ENCODE assay signal across 9 cellular contexts in the genomic region with DNA sequence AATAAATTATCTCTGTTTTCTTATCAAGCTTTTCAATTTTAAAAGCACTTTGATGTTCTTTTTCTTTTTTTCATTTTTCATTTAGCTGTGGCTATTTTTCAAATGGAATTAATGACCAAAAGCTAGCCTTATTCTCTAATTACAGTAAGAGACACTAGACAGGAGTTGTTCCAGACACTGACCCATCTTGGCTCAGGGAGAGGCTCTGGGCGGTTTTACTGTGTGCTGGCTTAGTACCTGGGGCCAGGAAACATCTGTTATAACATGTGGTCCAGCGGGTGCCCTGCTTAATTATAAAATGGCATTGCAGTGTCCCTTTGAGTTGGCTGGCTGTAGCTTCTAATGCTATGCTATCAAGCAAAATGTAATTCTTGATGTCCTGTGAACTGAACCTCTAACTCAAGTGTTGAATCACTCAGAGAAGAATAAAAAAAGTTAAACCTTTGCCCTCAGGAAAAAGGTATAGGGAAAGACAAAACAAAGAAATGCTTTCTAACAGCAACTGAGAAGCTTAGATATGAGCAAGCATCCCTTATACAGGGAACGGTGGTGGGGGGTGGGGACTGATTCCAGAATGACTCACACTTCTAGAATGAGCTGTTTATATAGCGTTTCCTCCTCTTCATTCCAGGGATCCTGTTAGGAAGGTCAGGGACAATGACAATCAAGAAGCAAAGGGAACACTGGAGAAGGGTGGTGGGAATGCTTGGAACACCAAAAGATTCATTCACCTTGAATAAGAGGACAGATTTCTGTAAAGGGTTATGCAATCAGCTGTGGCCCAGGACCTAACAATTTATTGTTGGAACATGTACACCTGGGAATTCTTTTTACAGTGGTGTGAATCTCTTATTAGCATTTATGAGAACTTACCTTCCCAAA. TPM values are rescaled to one million over a fixed set of nuclear protein-coding genes. Genes with fewer than 3 reads are reported as not detected.
DNase-seq lines count a peak whose midpoint lies in the region; ATAC-seq, FAIRE-seq and TF ChIP-seq lines count a peak whose summit lies in the region.
"Had no signal": no experiment of that assay in that cellular context is flagged by ENCODE, and none has a peak within 500 bp of the region (broad histone marks: within the 10 kb centered on the region; RNA-seq: fewer than 3 reads in every experiment).

No MANE protein-coding gene starts in this region.

- H3K9me3 ChIP-seq in SK-N-SH, result no peaks in the 10 kb centered on the region

- H4K20me1 ChIP-seq in SK-N-SH (ENCODE audit: insufficient read depth), result no peaks in the 10 kb centered on the region

- no peaks in the 10 kb centered on the region for H3K9me2 ChIP-seq in SK-N-SH

- H3K36me3 ChIP-seq in SK-N-SH (replicated peaks in 1 of 2; ENCODE audit: control insufficient read depth in 1 of 2, insufficient read depth in 2 of 2, low read length in 1 of 2) (no peaks in the 10 kb centered on the region), rectal smooth muscle tissue (ENCODE audit: control insufficient read depth, insufficient read depth, low read length) (no peaks in the 10 kb centered on the region)

- peak overlapping the region in 1 of 2 experiments; percentile 21; a peak in 2 of 4 replicates for H3K4me3 ChIP-seq in SK-N-SH (ENCODE audit: low read depth in 2 of 2, low read length in 1 of 2)
- no peak overlapping the region for H3K4me3 ChIP-seq in rectal smooth muscle tissue (ENCODE audit: low read length)

- 0% methylated on average over 4 of the region's 4 CpGs for WGBS in SK-N-SH (ENCODE audit: low lambda C conversion rate)

- H3K4me1 ChIP-seq in SK-N-SH (ENCODE audit: control insufficient read depth in 1 of 2, insufficient read depth in 2 of 2, low read depth in 1 of 2, low read length in 1 of 2) (peaks cover 14 to 16% of the 10 kb centered on the region in 2 experiments; a peak in 3 of 4 replicates), rectal smooth muscle tissue (ENCODE audit: control insufficient read depth, insufficient read depth, low read length) (peaks cover 15% of the 10 kb centered on the region)

- H3K79me2 ChIP-seq in SK-N-SH (ENCODE audit: insufficient read depth), result no peaks in the 10 kb centered on the region

- POLR2A ChIA-PET in SK-N-SH (lab: Yijun Ruan, JAX), result interaction anchor here (1.1 kb wide), 1 partner anchor 19 kb away, joined by 3 read pairs; no protein-coding TSS in a partner anchor
- POLR2A ChIA-PET in activated CD4-positive, alpha-beta T cell treated with anti-CD3 and anti-CD28 coated beads, Interleukin-2, amount 10 ng/mL, durations not matched to agents 7 days and 5 days (lab: Charles Lee), result no interaction called here

- FAIRE-seq in GM19239 (lab: Jason Lieb, UNC), result no peak

- TF ChIP-seq RAD21 in SK-N-SH (IDR thresholded peaks at IDR 0.05; ENCODE audit: low read length), result peak; percentile 9; the same call in 1 of the 2 replicates

- peak; percentile 75 for ATAC-seq in Right ventricle myocardium superior (ENCODE audit: poor library complexity)

- H3K27me3 ChIP-seq in SK-N-SH (ENCODE audit: insufficient read depth), result no peaks in the 10 kb centered on the region
- no peaks in the 10 kb centered on the region for H3K27me3 ChIP-seq in rectal smooth muscle tissue (ENCODE audit: control insufficient read depth, insufficient read depth, low read length)

- H3K27me3 Mint-ChIP-seq in activated CD4-positive, alpha-beta T cell treated with anti-CD3 and anti-CD28 coated beads, Interleukin-2, amount 10 ng/mL, durations not matched to agents 7 days and 5 days, result no peaks in the 10 kb centered on the region

- CTCF ChIA-PET in SK-N-SH (lab: Yijun Ruan, JAX), result interaction anchor here (0.9 to 2.5 kb wide), 11 partner anchors 10 to 1283 kb away, joined by 3 to 24 read pairs (median 3); no protein-coding TSS in a partner anchor
- CTCF ChIA-PET in activated CD4-positive, alpha-beta T cell treated with anti-CD3 and anti-CD28 coated beads, Interleukin-2, amount 10 ng/mL, durations not matched to agents 7 days and 5 days (lab: Charles Lee), result no interaction called here

- peak; percentile 65 to 93; a peak in 3 of 4 replicates for TF ChIP-seq EP300 in SK-N-SH (IDR thresholded peaks at IDR 0.05; ENCODE audit: borderline replicate concordance in 1 of 2, low read depth in 1 of 2, low read length in 1 of 2)

- peak overlapping the region; percentile 75 for H3K4me2 ChIP-seq in SK-N-SH

- peaks cover 26% of the 10 kb centered on the region for H3F3A ChIP-seq in SK-N-SH (replicated peaks; ENCODE audit: insufficient read depth)

- intact Hi-C loops in Right ventricle myocardium superior (cut with DNase I), result no loop called here

- TF ChIP-seq CTCF in SK-N-SH (IDR thresholded peaks at IDR 0.05), result no peak

- H3K27ac Mint-ChIP-seq in activated CD4-positive, alpha-beta T cell treated with anti-CD3 and anti-CD28 coated beads, Interleukin-2, amount 10 ng/mL, durations not matched to agents 7 days and 5 days, result no peak overlapping the region
- H3K27ac Mint-ChIP-seq: activated naive CD8-positive, alpha-beta T cell treated with anti-CD3 and anti-CD28 coated beads, Interleukin-2, amount 10 ng/mL, durations not matched to agents 7 days and 5 days had no signal

- no peaks in the 10 kb centered on the region for H3K9me3 Mint-ChIP-seq in activated CD4-positive, alpha-beta T cell treated with anti-CD3 and anti-CD28 coated beads, Interleukin-2, amount 10 ng/mL, durations not matched to agents 7 days and 5 days
- H3K9me3 Mint-ChIP-seq: activated naive CD8-positive, alpha-beta T cell treated with anti-CD3 and anti-CD28 coated beads, Interleukin-2, amount 10 ng/mL, durations not matched to agents 7 days and 5 days had no signal

- H2AFZ ChIP-seq in SK-N-SH (ENCODE audit: low read depth), result peak overlapping the region; percentile 77

- H3K36me3 Mint-ChIP-seq in activated CD4-positive, alpha-beta T cell treated with anti-CD3 and anti-CD28 coated beads, Interleukin-2, amount 10 ng/mL, durations not matched to agents 7 days and 5 days (ENCODE audit: low read depth), result no peaks in the 10 kb centered on the region
- H3K36me3 Mint-ChIP-seq: activated naive CD8-positive, alpha-beta T cell treated with anti-CD3 and anti-CD28 coated beads, Interleukin-2, amount 10 ng/mL, durations not matched to agents 7 days and 5 days had no signal

- DNase-seq in H4 (ENCODE audit: low spot score) (peak; percentile 74), SK-N-SH (peak; percentile 67), Right ventricle myocardium superior (no peak), hippocampal formation (lab: John Stamatoyannopoulos, UW) (no peak), GM19239 (ENCODE audit: insufficient read length, low spot score) (no peak), NCI-H2196 (lab: John Stamatoyannopoulos, UW; ENCODE audit: unreplicated experiment) (no peak)
- no peak for DNase-seq in activated CD4-positive, alpha-beta T cell treated with anti-CD3 and anti-CD28 coated beads, Interleukin-2, amount 10 ng/mL, durations not matched to agents 7 days and 5 days
- DNase-seq: activated naive CD8-positive, alpha-beta T cell treated with anti-CD3 and anti-CD28 coated beads, Interleukin-2, amount 10 ng/mL, durations not matched to agents 7 days and 5 days had no signal

- H3K4me3 Mint-ChIP-seq in activated CD4-positive, alpha-beta T cell treated with anti-CD3 and anti-CD28 coated beads, Interleukin-2, amount 10 ng/mL, durations not matched to agents 7 days and 5 days, result no peak overlapping the region
- H3K4me3 Mint-ChIP-seq: activated naive CD8-positive, alpha-beta T cell treated with anti-CD3 and anti-CD28 coated beads, Interleukin-2, amount 10 ng/mL, durations not matched to agents 7 days and 5 days had no signal

- H3K4me1 Mint-ChIP-seq in activated CD4-positive, alpha-beta T cell treated with anti-CD3 and anti-CD28 coated beads, Interleukin-2, amount 10 ng/mL, durations not matched to agents 7 days and 5 days, result no peaks in the 10 kb centered on the region
- H3K4me1 Mint-ChIP-seq: activated naive CD8-positive, alpha-beta T cell treated with anti-CD3 and anti-CD28 coated beads, Interleukin-2, amount 10 ng/mL, durations not matched to agents 7 days and 5 days had no signal

- H3K27ac ChIP-seq in SK-N-SH (ENCODE audit: low read depth in 2 of 2, low read length in 1 of 2) (peak overlapping the region; percentile 93 to 97), rectal smooth muscle tissue (ENCODE audit: low read depth, low read length) (peak overlapping the region; percentile 66)

- H3K9ac ChIP-seq in SK-N-SH (peak overlapping the region; percentile 57; the same call in 1 of the 2 replicates), rectal smooth muscle tissue (ENCODE audit: low read length) (no peak overlapping the region)

TF ChIP-seq in SK-N-SH, 30 proteins besides CTCF, POLR2A, EP300 and RAD21 (continues in another document):
- TF ChIP-seq YY1 (IDR thresholded peaks at IDR 0.05; ENCODE audit: low read depth), result no peak
- peak; percentile 85 for TF ChIP-seq RCOR1 (IDR thresholded peaks at IDR 0.05; ENCODE audit: low read length)
- TF ChIP-seq, protein P1, sequence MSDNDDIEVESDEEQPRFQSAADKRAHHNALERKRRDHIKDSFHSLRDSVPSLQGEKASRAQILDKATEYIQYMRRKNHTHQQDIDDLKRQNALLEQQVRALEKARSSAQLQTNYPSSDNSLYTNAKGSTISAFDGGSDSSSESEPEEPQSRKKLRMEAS (IDR thresholded peaks at IDR 0.05; ENCODE audit: low read depth), result no peak
- peak; percentile 18 for TF ChIP-seq PBX3 (IDR thresholded peaks at IDR 0.05)
- TF ChIP-seq TEAD4 (IDR thresholded peaks at IDR 0.05; ENCODE audit: borderline replicate concordance, insufficient read depth), result 0 out of 2 replicates have a peak, but pooled peaks have one; percentile 47
- TF ChIP-seq GABPA (IDR thresholded peaks at IDR 0.05; ENCODE audit: low read depth), result no peak
- TF ChIP-seq RFX5 (IDR thresholded peaks at IDR 0.05; ENCODE audit: low read length), result no peak
- TF ChIP-seq JUND (IDR thresholded peaks at IDR 0.05), result peak; percentile 90
- no peak for TF ChIP-seq SIN3A (IDR thresholded peaks at IDR 0.05; ENCODE audit: borderline replicate concordance, low read depth, low read length)
- peak; percentile 24 for TF ChIP-seq TCF12 (IDR thresholded peaks at IDR 0.05)

RNA-seq across cellular contexts. Expression of gene NFIB, which starts 58.7 kb away (rescaled TPM):
- total RNA-seq in H4 (2014; rRNA removed; shearing (Covaris generic)), result 10.2 and 11.3 TPM in 2 replicates
- 8.1 and 9.2 TPM in 2 replicates for polyA plus RNA-seq in SK-N-SH (2012; rRNA removed)
- polyA plus RNA-seq in SK-N-SH (2012; cell fraction: cytosol; rRNA removed), result 9.4 TPM in 2 replicates
- polyA plus RNA-seq in SK-N-SH (2012; cell fraction: nucleus; rRNA removed), result 12.0 and 18.7 TPM in 2 replicates
- total RNA-seq in Right ventricle myocardium superior, result 104 TPM
- not detected for total RNA-seq in activated CD4-positive, alpha-beta T cell treated with anti-CD3 and anti-CD28 coated beads, Interleukin-2, amount 10 ng/mL, durations not matched to agents 7 days and 5 days
- total RNA-seq: activated naive CD8-positive, alpha-beta T cell treated with anti-CD3 and anti-CD28 coated beads, Interleukin-2, amount 10 ng/mL, durations not matched to agents 7 days and 5 days had no signal

Comparison
In these comparisons a context has a peak if more than half of its experiments do, and no peak if none do; other contexts are left out.
1. DNase-seq: peak in H4 (single experiment) and SK-N-SH (single experiment); none in Right ventricle myocardium superior (single experiment), hippocampal formation (0 of 2), GM19239 (single experiment), activated CD4-positive, alpha-beta T cell treated with anti-CD3 and anti-CD28 coated beads, Interleukin-2, amount 10 ng/mL, durations not matched to agents 7 days and 5 days (single experiment) and NCI-H2196 (single experiment).
2. RNA of gene NFIB, which starts 58.7 kb away (total RNA-seq): 104 TPM in Right ventricle myocardium superior (single experiment) and 10.2 to 11.3 TPM in H4; not detected in activated CD4-positive, alpha-beta T cell treated with anti-CD3 and anti-CD28 coated beads, Interleukin-2, amount 10 ng/mL, durations not matched to agents 7 days and 5 days; every median in the first group is over 10 times any median in the second.